Comparison of ENCODE assay signal across 15 cellular contexts in the genomic region with DNA sequence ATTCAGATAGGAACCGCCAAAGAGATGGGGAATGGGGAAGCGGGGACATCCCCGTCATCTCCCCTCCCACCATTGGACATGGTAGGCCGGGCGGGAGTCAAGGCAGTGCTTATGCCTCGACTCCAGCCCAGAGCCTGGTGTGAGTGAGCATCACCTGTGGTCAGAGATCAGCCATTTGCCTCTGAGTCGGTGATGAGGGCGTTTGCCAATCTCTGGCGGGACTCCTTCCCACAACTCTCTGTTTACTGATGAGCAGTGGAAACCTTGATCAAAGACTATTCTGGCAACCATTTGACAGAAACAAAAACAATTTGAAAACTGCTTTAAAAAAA.
A peak's percentile ranks its signal among the peaks of the same experiment; 100 is the strongest.
DNase-seq lines count a peak whose midpoint lies in the region; ATAC-seq and TF ChIP-seq lines count a peak whose summit lies in the region.
"Had no signal": no experiment of that assay in that cellular context is flagged by ENCODE, and none has a peak within 500 bp of the region (broad histone marks: within the 10 kb centered on the region; RNA-seq: fewer than 3 reads in every experiment).

No MANE protein-coding gene starts in this region.

- H3K4me3 Mint-ChIP-seq in osteocyte (ENCODE audit: unreplicated experiment) = no peak overlapping the region

- H3K9me3 ChIP-seq in MG63 = peaks cover 14% of the 10 kb centered on the region
- H3K9me3 ChIP-seq: upper lobe of right lung had no signal

- H3K36me3 ChIP-seq in MG63 = no peaks in the 10 kb centered on the region
- H3K36me3 ChIP-seq: upper lobe of right lung had no signal

- H3K9me3 Mint-ChIP-seq in osteocyte (ENCODE audit: unreplicated experiment) = peaks cover 13% of the 10 kb centered on the region

- no peaks in the 10 kb centered on the region for H3K27me3 ChIP-seq in MG63
- H3K27me3 ChIP-seq: upper lobe of right lung had no signal

- peaks cover 15% of the 10 kb centered on the region for H3K27me3 Mint-ChIP-seq in osteocyte (ENCODE audit: unreplicated experiment)

- peaks cover 7% of the 10 kb centered on the region for H3K36me3 Mint-ChIP-seq in osteocyte (ENCODE audit: unreplicated experiment)

- DNase-seq in activated CD4-positive, alpha-beta T cell treated with anti-CD3 and anti-CD28 coated beads for 48 hours = peak; percentile 28
- no peak for DNase-seq in activated CD4-positive, alpha-beta T cell treated with anti-CD3 and anti-CD28 coated beads for 4 hours
- peak; percentile 47 for DNase-seq in MG63
- peak; percentile 34 for DNase-seq in choroid plexus epithelial cell (ENCODE audit: low read depth)
- no peak for DNase-seq in osteocyte (ENCODE audit: extremely low spot score, unreplicated experiment)
- DNase-seq in activated effector memory CD4-positive, alpha-beta T cell treated with anti-CD3 and anti-CD28 coated beads, Interleukin-2, amount 50 U/mL, for 16 hours = no peak
- DNase-seq: activated gamma-delta T cell, cortex of kidney, DMS79 treated with DMSO at 0.1 percent for 48 hours, MM.1S, NCI-H510A treated with DMSO at 0.1 percent for 48 hours, SHP77, upper lobe of right lung had no signal

- H3K4me3 ChIP-seq in MG63 (no peak overlapping the region), choroid plexus epithelial cell (ENCODE audit: low read depth, low read length) (no peak overlapping the region)

- ATAC-seq in HG02588 (IDR thresholded peaks at IDR 0.05; ENCODE audit: unreplicated experiment) (no peak), HG02981 (IDR thresholded peaks at IDR 0.05; ENCODE audit: unreplicated experiment) (no peak)

- no peak for TF ChIP-seq CTCF in choroid plexus epithelial cell (conservative IDR thresholded peaks at IDR 0.05; ENCODE audit: low read depth, low read length)
- no peak for TF ChIP-seq CTCF in osteocyte (IDR thresholded peaks at IDR 0.05)

- peaks cover 29% of the 10 kb centered on the region for H3K4me1 Mint-ChIP-seq in osteocyte (ENCODE audit: unreplicated experiment)

- H3K27ac Mint-ChIP-seq in osteocyte (ENCODE audit: unreplicated experiment) = peak overlapping the region; percentile 1

Comparison
In these comparisons a context has a peak if more than half of its experiments do, and no peak if none do; other contexts are left out.
1. DNase-seq: peak in activated CD4-positive, alpha-beta T cell treated with anti-CD3 and anti-CD28 coated beads for 48 hours (single experiment), MG63 (single experiment) and choroid plexus epithelial cell (single experiment); none in activated CD4-positive, alpha-beta T cell treated with anti-CD3 and anti-CD28 coated beads for 4 hours (0 of 2), osteocyte (single experiment) and activated effector memory CD4-positive, alpha-beta T cell treated with anti-CD3 and anti-CD28 coated beads, Interleukin-2, amount 50 U/mL, for 16 hours (single experiment).